16 cellular contexts compared by ENCODE assay signal in genomic region chr10:102624094-102624493, GRCh38. TPM values are rescaled to one million over a fixed set of nuclear protein-coding genes. Genes with fewer than 3 reads are reported as not detected.
DNase-seq lines count a peak whose midpoint lies in the region; ATAC-seq, FAIRE-seq and TF ChIP-seq lines count a peak whose summit lies in the region.
"Had no signal": no experiment of that assay in that cellular context is flagged by ENCODE, and none has a peak within 500 bp of the region (broad histone marks: within the 10 kb centered on the region; RNA-seq: fewer than 3 reads in every experiment).

No MANE protein-coding gene starts in this region.

- no peaks in the 10 kb centered on the region for H3K36me3 ChIP-seq in left ventricle myocardium inferior
- H3K36me3 ChIP-seq in CD4-positive, alpha-beta memory T cell (ENCODE audit: insufficient read depth, low read length) = peaks cover 4% of the 10 kb centered on the region

- CTCF ChIA-PET in CD4-positive, alpha-beta memory T cell (lab: Charles Lee; ENCODE audit: partially characterized antibody) = interaction anchor here (0.8 kb wide), 1 partner anchor 41 kb away, joined by 3 read pairs; no protein-coding TSS in a partner anchor

- no peaks in the 10 kb centered on the region for H3K9me3 ChIP-seq in left ventricle myocardium inferior (replicated peaks)
- H3K9me3 ChIP-seq in CD4-positive, alpha-beta memory T cell (ENCODE audit: control insufficient read depth in 1 of 2, low read length in 2 of 2) = no peaks in the 10 kb centered on the region

- H3K4me1 ChIP-seq in left ventricle myocardium inferior = peaks cover 83% of the 10 kb centered on the region
- H3K4me1 ChIP-seq in CD4-positive, alpha-beta memory T cell (ENCODE audit: insufficient read depth, low read length) = peaks cover 15% of the 10 kb centered on the region

- TF ChIP-seq CTCF in left ventricle myocardium inferior (IDR thresholded peaks at IDR 0.05; ENCODE audit: borderline replicate concordance) = no peak
- no peak for TF ChIP-seq CTCF in brain (conservative IDR thresholded peaks at IDR 0.05)
- no peak for TF ChIP-seq CTCF in nephron (IDR thresholded peaks at IDR 0.05; ENCODE audit: unreplicated experiment in 3 of 3)
- TF ChIP-seq CTCF in D721Med (IDR thresholded peaks at IDR 0.05; ENCODE audit: insufficient read depth, missing control alignments) = no peak

- DNase-seq in left ventricle myocardium inferior (peak; percentile 10), Right ventricle myocardium superior (no peak), NCI-H1930 (lab: John Stamatoyannopoulos, UW) (no peak), NCI-H187 (lab: John Stamatoyannopoulos, UW) (no peak), D721Med (ENCODE audit: insufficient read length, low spot score) (no peak)
- no peak for DNase-seq in CD4-positive, alpha-beta memory T cell
- DNase-seq: COR-L47, HFFc6, KG1, NCI-H1417 treated with DMSO at 0.1 percent for 48 hours, NCI-H2029 treated with DMSO at 0.1 percent for 48 hours, NCI-H748 treated with DMSO at 0.1 percent for 48 hours had no signal

- FAIRE-seq in D721Med (lab: Jason Lieb, UNC) = no peak
- FAIRE-seq: A204.1 had no signal

- ATAC-seq in Right ventricle myocardium superior (ENCODE audit: poor library complexity) = no peak

- no peaks in the 10 kb centered on the region for H3K27me3 ChIP-seq in left ventricle myocardium inferior (ENCODE audit: low read depth)
- no peaks in the 10 kb centered on the region for H3K27me3 ChIP-seq in CD4-positive, alpha-beta memory T cell (ENCODE audit: insufficient read depth, low read length)

- H3K27ac ChIP-seq in left ventricle myocardium inferior (replicated peaks) = no peak overlapping the region
- H3K27ac ChIP-seq in CD4-positive, alpha-beta memory T cell (ENCODE audit: low read depth, low read length) = no peak overlapping the region
- H3K27ac ChIP-seq: C4-2B had no signal

- no peaks in the 10 kb centered on the region for H3K9me3 Mint-ChIP-seq in brain
- no peaks in the 10 kb centered on the region for H3K9me3 Mint-ChIP-seq in nephron
- no peaks in the 10 kb centered on the region for H3K9me3 Mint-ChIP-seq in CD4-positive, alpha-beta memory T cell

- POLR2A ChIA-PET in CD4-positive, alpha-beta memory T cell (lab: Charles Lee; ENCODE audit: partially characterized antibody) = interaction anchor here (0.5 kb wide), 1 partner anchor 511 kb away, joined by 3 read pairs; no protein-coding TSS in a partner anchor

- intact Hi-C loops in left ventricle myocardium inferior (cut with micrococcal nuclease) = no loop called here
- intact Hi-C loops in Right ventricle myocardium superior (cut with DNase I) = no loop called here
- intact Hi-C loops in CD4-positive, alpha-beta memory T cell (cut with micrococcal nuclease) = no loop called here

- H3K4me1 Mint-ChIP-seq in brain = peaks cover 85% of the 10 kb centered on the region
- H3K4me1 Mint-ChIP-seq in nephron = peaks cover 79% of the 10 kb centered on the region
- H3K4me1 Mint-ChIP-seq in CD4-positive, alpha-beta memory T cell = peaks cover 0 to 12% (median 5%) of the 10 kb centered on the region in 4 donors

- no peaks in the 10 kb centered on the region for H3K27me3 Mint-ChIP-seq in brain
- H3K27me3 Mint-ChIP-seq in nephron (ENCODE audit: low read depth) = no peaks in the 10 kb centered on the region
- no peaks in the 10 kb centered on the region for H3K27me3 Mint-ChIP-seq in CD4-positive, alpha-beta memory T cell

- H3K4me3 Mint-ChIP-seq in brain = no peak overlapping the region
- no peak overlapping the region for H3K4me3 Mint-ChIP-seq in nephron
- no peak overlapping the region for H3K4me3 Mint-ChIP-seq in CD4-positive, alpha-beta memory T cell
- H3K4me3 Mint-ChIP-seq: HFFc6 had no signal

- H3K36me3 Mint-ChIP-seq in brain (no peaks in the 10 kb centered on the region), nephron (ENCODE audit: low read depth) (peaks cover 19% of the 10 kb centered on the region)
- H3K36me3 Mint-ChIP-seq in CD4-positive, alpha-beta memory T cell = peaks cover 6 to 22% of the 10 kb centered on the region in 2 donors

- H3K27ac Mint-ChIP-seq in brain = peak overlapping the region in 4 of 5 experiments; percentile 45 to 100 (median 82)
- H3K27ac Mint-ChIP-seq in nephron = peak overlapping the region in 2 of 3 experiments; percentile 84 to 100
- peak overlapping the region in 1 of 7 donors; percentile 43 for H3K27ac Mint-ChIP-seq in CD4-positive, alpha-beta memory T cell

- no peak overlapping the region for H3K4me3 ChIP-seq in left ventricle myocardium inferior
- H3K4me3 ChIP-seq in CD4-positive, alpha-beta memory T cell (ENCODE audit: low read length in 2 of 2) = no peak overlapping the region

RNA-seq across cellular contexts. Expression of gene TRIM8, which starts 20.2 kb away (rescaled TPM):
- total RNA-seq in left ventricle myocardium inferior (95.1 TPM), Right ventricle myocardium superior (103 TPM)
- polyA plus RNA-seq in brain (ENCODE audit: insufficient read depth, low read depth, low replicate concordance) = 97.4 TPM
- 10 to 100 TPM; 68.4 to 71.6 TPM for total RNA-seq in CD4-positive, alpha-beta memory T cell
- 10 to 100 TPM; 33.0 to 56.4 TPM for polyA plus RNA-seq in CD4-positive, alpha-beta memory T cell
